In the genomic region with DNA sequence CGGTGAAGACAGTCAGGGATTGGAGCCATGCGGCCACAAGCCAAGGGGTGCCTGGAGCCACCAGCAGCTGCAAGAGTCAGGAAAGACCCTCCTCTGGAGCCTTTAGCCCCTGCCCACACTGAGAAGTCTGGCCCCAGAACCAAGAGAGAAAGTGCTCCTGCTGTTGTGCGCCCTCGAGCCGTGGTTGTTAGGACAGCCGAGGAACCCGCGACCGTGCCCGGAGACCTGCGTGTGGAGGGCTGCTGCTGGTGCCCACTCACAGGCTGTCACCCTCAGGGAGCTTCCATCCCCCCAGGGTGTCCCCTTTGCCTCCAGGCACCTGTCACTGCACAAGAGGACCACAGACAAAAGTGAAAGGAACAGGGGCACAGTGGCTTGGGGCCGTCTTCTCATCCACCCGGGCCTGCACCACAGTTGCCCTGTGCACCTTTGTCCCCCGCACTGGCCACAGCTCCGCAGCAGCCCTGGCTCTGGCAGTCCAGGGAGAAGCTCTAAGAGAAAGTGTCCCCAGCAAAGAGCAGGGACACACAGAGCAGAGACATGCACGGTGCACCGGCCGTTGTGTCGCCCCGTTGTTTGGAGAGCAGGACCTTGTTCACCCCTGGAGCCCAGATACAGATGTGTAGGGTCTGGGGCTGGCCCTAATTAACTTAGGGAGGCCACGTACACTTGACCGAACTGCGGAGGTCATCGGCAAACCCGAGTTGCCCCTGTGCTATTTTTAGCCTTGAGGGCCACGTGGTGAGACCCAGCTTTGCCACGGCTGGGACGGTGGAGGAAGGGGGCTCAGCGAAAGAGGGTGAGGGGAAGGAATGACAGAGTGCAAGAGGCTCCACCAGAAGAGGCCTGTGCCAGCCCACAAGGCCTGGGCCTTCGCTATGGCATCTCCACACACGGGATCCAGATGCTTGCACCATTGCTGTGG, we compare ENCODE assay signal across 21 cellular contexts.
"Had no signal": no experiment of that assay in that cellular context is flagged by ENCODE, and none has a peak within 500 bp of the region (broad histone marks: within the 10 kb centered on the region; RNA-seq: fewer than 3 reads in every experiment).

No MANE protein-coding gene starts in this region.

- H3K36me3 ChIP-seq: esophagus muscularis mucosa, suprapubic skin, transverse colon had no signal

- H3K9me3 ChIP-seq: esophagus muscularis mucosa, suprapubic skin, transverse colon had no signal

- DNase-seq: activated CD4-positive, alpha-beta T cell treated with anti-CD3 and anti-CD28 coated beads, Interleukin-2, amount 10 ng/mL, durations not matched to agents 24 days and 14 days; activated CD4-positive, CD25-positive, alpha-beta regulatory T cell; activated CD8-positive, alpha-beta memory T cell treated with anti-CD3 and anti-CD28 coated beads for 24 hours; activated CD8-positive, alpha-beta memory T cell treated with anti-CD3 and anti-CD28 coated beads, Interleukin-2, amount 50 U/mL, for 48 hours; activated effector memory CD4-positive, alpha-beta T cell treated with Interleukin-2 at 50 U/mL for 16 hours; activated naive CD8-positive, alpha-beta T cell treated with anti-CD3 and anti-CD28 coated beads, Interleukin-2, amount 50 U/mL, for 24 hours; activated T-cell treated with anti-CD3 and anti-CD28 coated beads, Interleukin-2, amount 50 U/mL, for 48 hours; anterior cingulate cortex; cerebellar nuclear complex; effector CD4-positive, alpha-beta T cell; midbrain; stimulated activated CD4-positive, alpha-beta T cell treated with anti-CD3 and anti-CD28 coated beads, Interleukin-12 subunit alpha, Interleukin-12 subunit beta, amount 100 ng/mL, for 4 hours; stimulated activated CD4-positive, alpha-beta T cell treated with anti-CD3 and anti-CD28 coated beads, Interleukin-1b, Interleukin-23, amount 100 ng/mL, for 48 hours; stimulated activated CD8-positive, alpha-beta memory T cell treated with anti-CD3 and anti-CD28 coated beads, Interleukin-4, amount 100 ng/mL, for 48 hours; T-helper 1 cell; T1000; transverse colon had no signal

- H3K27me3 Mint-ChIP-seq: activated CD4-positive, alpha-beta T cell treated with anti-CD3 and anti-CD28 coated beads, Interleukin-2, amount 10 ng/mL, durations not matched to agents 24 days and 14 days had no signal

- ATAC-seq: activated naive CD8-positive, alpha-beta T cell treated with anti-CD3 and anti-CD28 coated beads, Interleukin-2, amount 50 U/mL, for 24 hours had no signal

- H3K9me3 Mint-ChIP-seq: activated CD4-positive, alpha-beta T cell treated with anti-CD3 and anti-CD28 coated beads, Interleukin-2, amount 10 ng/mL, durations not matched to agents 24 days and 14 days; activated naive CD8-positive, alpha-beta T cell treated with anti-CD3 and anti-CD28 coated beads, Interleukin-2, amount 50 U/mL, for 24 hours; stimulated activated naive CD8-positive, alpha-beta T cell treated with anti-CD3 and anti-CD28 coated beads, Interleukin-15, Interleukin-2, amounts not matched to agents 100 ng/mL and 50 ng/mL, for 24 hours had no signal

- H3K4me3 Mint-ChIP-seq: activated CD4-positive, alpha-beta T cell treated with anti-CD3 and anti-CD28 coated beads, Interleukin-2, amount 10 ng/mL, durations not matched to agents 24 days and 14 days; activated naive CD4-positive, alpha-beta T cell treated with anti-CD3 and anti-CD28 coated beads, Interleukin-2, amount 10 ng/mL, durations not matched to agents 7 days and 5 days; activated naive CD8-positive, alpha-beta T cell treated with anti-CD3 and anti-CD28 coated beads, Interleukin-2, amount 50 U/mL, for 24 hours; stimulated activated naive CD8-positive, alpha-beta T cell treated with anti-CD3 and anti-CD28 coated beads, Interleukin-15, Interleukin-2, amounts not matched to agents 100 ng/mL and 50 ng/mL, for 24 hours had no signal

- H3K4me3 ChIP-seq: esophagus muscularis mucosa, suprapubic skin, transverse colon had no signal

- H3K27ac Mint-ChIP-seq: activated CD4-positive, alpha-beta T cell treated with anti-CD3 and anti-CD28 coated beads, Interleukin-2, amount 10 ng/mL, durations not matched to agents 24 days and 14 days; activated naive CD4-positive, alpha-beta T cell treated with anti-CD3 and anti-CD28 coated beads, Interleukin-2, amount 10 ng/mL, durations not matched to agents 7 days and 5 days; activated naive CD8-positive, alpha-beta T cell treated with anti-CD3 and anti-CD28 coated beads, Interleukin-2, amount 50 U/mL, for 24 hours; stimulated activated naive CD8-positive, alpha-beta T cell treated with anti-CD3 and anti-CD28 coated beads, Interleukin-15, Interleukin-2, amounts not matched to agents 100 ng/mL and 50 ng/mL, for 24 hours had no signal

- H3K4me1 ChIP-seq: suprapubic skin, transverse colon had no signal

- H3K36me3 Mint-ChIP-seq: activated naive CD4-positive, alpha-beta T cell treated with anti-CD3 and anti-CD28 coated beads, Interleukin-2, amount 10 ng/mL, durations not matched to agents 7 days and 5 days had no signal

- H3K27ac ChIP-seq: esophagus muscularis mucosa, suprapubic skin, transverse colon had no signal

- H3K27me3 ChIP-seq: transverse colon had no signal
